8 cellular contexts compared by ENCODE assay signal in the genomic region with DNA sequence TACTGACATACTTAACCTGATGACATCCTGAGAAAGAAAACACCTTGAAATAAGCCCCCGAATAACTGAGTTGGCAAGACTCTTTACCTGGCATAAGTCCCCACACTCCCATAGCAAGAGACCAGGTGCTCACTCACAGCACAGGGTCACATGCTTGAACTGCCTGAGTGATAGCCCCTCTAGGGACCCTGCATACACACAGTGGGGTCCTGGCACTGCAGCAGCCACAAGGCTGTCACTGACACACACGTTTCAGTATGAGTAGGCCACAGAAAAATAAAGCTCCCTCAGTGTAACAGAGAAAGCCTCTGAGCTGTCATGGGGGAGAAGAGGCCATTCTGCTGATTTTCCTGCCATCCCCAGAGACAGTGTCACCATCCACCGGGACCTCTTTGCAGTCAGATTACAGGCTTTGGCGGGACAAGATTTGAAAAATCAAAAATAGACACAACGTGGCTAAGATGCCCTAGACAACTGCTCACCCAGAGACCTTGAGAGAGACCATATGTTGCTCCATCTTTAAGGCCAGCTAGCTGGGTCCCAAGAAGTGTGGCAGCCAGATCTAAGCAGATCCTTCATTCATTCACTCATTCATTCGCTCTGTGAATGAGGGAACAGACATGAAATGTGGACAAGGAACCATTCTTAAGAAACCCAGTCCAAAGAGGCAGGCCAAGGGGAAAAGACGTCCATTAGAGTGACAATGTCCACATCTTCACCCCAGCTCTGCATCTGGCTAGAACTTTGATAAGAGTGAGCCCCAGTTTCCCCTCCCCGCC.
DNase-seq lines count a peak whose midpoint lies in the region; ATAC-seq lines count a peak whose summit lies in the region.

No MANE protein-coding gene starts in this region.

- H3K4me1 Mint-ChIP-seq in T-helper 2 cell treated with Interferon-gamma antibody and Interleukin-4, amounts not matched to agents 5 μg/mL and 100 μg/mL, for 36 hours (ENCODE audit: low read depth) = peaks cover 18% of the 10 kb centered on the region

- H3K36me3 Mint-ChIP-seq in T-helper 2 cell treated with Interferon-gamma antibody and Interleukin-4, amounts not matched to agents 5 μg/mL and 100 μg/mL, for 36 hours (ENCODE audit: low read depth) = no peaks in the 10 kb centered on the region

- no peak for DNase-seq in T-helper 2 cell treated with Interferon-gamma antibody and Interleukin-4, amounts not matched to agents 5 μg/mL and 100 μg/mL, for 36 hours (ENCODE audit: low spot score)
- DNase-seq in NCI-H146 (lab: John Stamatoyannopoulos, UW) = no peak
- DNase-seq in HuH-7.5 (ENCODE audit: low spot score) = no peak
- no peak for DNase-seq in AG08396 (ENCODE audit: low spot score)

- H3K9me3 ChIP-seq in BLaER1 (no peaks in the 10 kb centered on the region), iPS-15b (ENCODE audit: control insufficient read depth, insufficient read depth, low read length) (no peaks in the 10 kb centered on the region)

- H3K4me3 ChIP-seq in BLaER1 (peak overlapping the region; percentile 96), iPS-15b (ENCODE audit: low read depth, low read length) (peak overlapping the region; percentile 77)

- peaks cover 88% of the 10 kb centered on the region for H3K4me1 ChIP-seq in BLaER1
- H3K4me1 ChIP-seq in iPS-15b (ENCODE audit: control insufficient read depth, insufficient read depth, low read length) = peaks cover 3% of the 10 kb centered on the region

- no peaks in the 10 kb centered on the region for H3K27me3 ChIP-seq in BLaER1
- H3K27me3 ChIP-seq in iPS-15b (ENCODE audit: control insufficient read depth, insufficient read depth, low read length) = peaks cover 10% of the 10 kb centered on the region

- ATAC-seq in GM21786 (IDR thresholded peaks at IDR 0.05; ENCODE audit: unreplicated experiment) (peak; percentile 31), HG02588 (IDR thresholded peaks at IDR 0.05; ENCODE audit: unreplicated experiment) (no peak)

- peak overlapping the region; percentile 96; the same call in 1 of the 2 replicates for H3K27ac ChIP-seq in BLaER1

- H3K4me2 ChIP-seq in BLaER1 = peak overlapping the region; percentile 92

- H3K4me3 Mint-ChIP-seq in T-helper 2 cell treated with Interferon-gamma antibody and Interleukin-4, amounts not matched to agents 5 μg/mL and 100 μg/mL, for 36 hours = peak overlapping the region; percentile 70

- peaks cover 64% of the 10 kb centered on the region for H4K20me1 ChIP-seq in BLaER1

- H3K9me3 Mint-ChIP-seq in T-helper 2 cell treated with Interferon-gamma antibody and Interleukin-4, amounts not matched to agents 5 μg/mL and 100 μg/mL, for 36 hours = no peaks in the 10 kb centered on the region

- H3K9ac ChIP-seq in BLaER1 (peak overlapping the region; percentile 97), iPS-15b (ENCODE audit: low read depth, low read length) (no peak overlapping the region)

- H3K27me3 Mint-ChIP-seq in T-helper 2 cell treated with Interferon-gamma antibody and Interleukin-4, amounts not matched to agents 5 μg/mL and 100 μg/mL, for 36 hours (ENCODE audit: low read depth) = no peaks in the 10 kb centered on the region

- no peak overlapping the region for H3K27ac Mint-ChIP-seq in T-helper 2 cell treated with Interferon-gamma antibody and Interleukin-4, amounts not matched to agents 5 μg/mL and 100 μg/mL, for 36 hours

- H3K36me3 ChIP-seq in BLaER1 = peaks cover 49% of the 10 kb centered on the region
- no peaks in the 10 kb centered on the region for H3K36me3 ChIP-seq in iPS-15b (ENCODE audit: control insufficient read depth, insufficient read depth, low read length)
